In the genomic region with DNA sequence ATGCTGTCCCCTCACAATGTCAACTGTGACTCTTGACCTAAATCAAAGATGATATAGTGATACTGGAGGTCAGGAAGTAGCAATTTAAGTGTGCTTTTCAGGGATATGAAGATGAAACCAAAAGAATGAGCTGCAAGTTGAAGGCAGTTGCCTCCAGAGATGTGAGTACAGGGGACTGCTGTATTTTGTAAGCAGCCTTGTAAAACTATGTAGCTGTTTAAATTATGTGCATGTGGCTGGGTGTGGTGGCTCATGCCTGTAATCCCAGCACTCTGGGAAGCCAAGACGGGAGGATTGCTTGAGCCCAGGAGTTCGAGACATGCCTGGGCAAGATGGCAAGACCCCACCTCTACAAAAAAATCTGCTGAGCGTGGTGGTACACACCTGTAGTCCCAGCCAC, we compare ENCODE assay signal across 1 cellular context.
TF ChIP-seq lines count a peak whose summit lies in the region.

No MANE protein-coding gene starts in this region.

TF ChIP-seq in GM12878, 131 proteins besides CTCF, POLR2A, EP300 and RAD21:
- no peak for TF ChIP-seq MTA2 (IDR thresholded peaks at IDR 0.05; ENCODE audit: low read depth)
- no peak for TF ChIP-seq MXI1 (IDR thresholded peaks at IDR 0.05; ENCODE audit: low read depth, low read length)
- TF ChIP-seq MEF2A (IDR thresholded peaks at IDR 0.05; ENCODE audit: insufficient read depth, low read depth, low read length): no peak
- TF ChIP-seq CREB1 (IDR thresholded peaks at IDR 0.05; ENCODE audit: low read depth): no peak
- TF ChIP-seq ZNF24 (IDR thresholded peaks at IDR 0.05): no peak
- no peak for TF ChIP-seq MTA3 (IDR thresholded peaks at IDR 0.05; ENCODE audit: borderline replicate concordance, low read length)
- no peak for TF ChIP-seq POLR2AphosphoS2 (IDR thresholded peaks at IDR 0.05; ENCODE audit: low read depth, low read length)
- no peak for TF ChIP-seq MYB (IDR thresholded peaks at IDR 0.05; ENCODE audit: borderline replicate concordance, low read depth, low read length)
- no peak for TF ChIP-seq HDGF (IDR thresholded peaks at IDR 0.05)
- TF ChIP-seq, protein P1, sequence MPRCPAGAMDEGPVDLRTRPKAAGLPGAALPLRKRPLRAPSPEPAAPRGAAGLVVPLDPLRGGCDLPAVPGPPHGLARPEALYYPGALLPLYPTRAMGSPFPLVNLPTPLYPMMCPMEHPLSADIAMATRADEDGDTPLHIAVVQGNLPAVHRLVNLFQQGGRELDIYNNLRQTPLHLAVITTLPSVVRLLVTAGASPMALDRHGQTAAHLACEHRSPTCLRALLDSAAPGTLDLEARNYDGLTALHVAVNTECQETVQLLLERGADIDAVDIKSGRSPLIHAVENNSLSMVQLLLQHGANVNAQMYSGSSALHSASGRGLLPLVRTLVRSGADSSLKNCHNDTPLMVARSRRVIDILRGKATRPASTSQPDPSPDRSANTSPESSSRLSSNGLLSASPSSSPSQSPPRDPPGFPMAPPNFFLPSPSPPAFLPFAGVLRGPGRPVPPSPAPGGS (IDR thresholded peaks at IDR 0.05; ENCODE audit: borderline replicate concordance, insufficient read depth, low read depth, low read length, poor library complexity, severe bottlenecking): no peak
- no peak for TF ChIP-seq CREM (IDR thresholded peaks at IDR 0.05; ENCODE audit: low read depth)
- TF ChIP-seq TCF12 (IDR thresholded peaks at IDR 0.05; ENCODE audit: low read depth, low read length): no peak
- no peak for TF ChIP-seq SMC3 (IDR thresholded peaks at IDR 0.05; ENCODE audit: borderline replicate concordance, low read length)
- TF ChIP-seq ZNF274 (IDR thresholded peaks at IDR 0.05; ENCODE audit: insufficient read depth, insufficient read length): no peak
- TF ChIP-seq, protein P2, sequence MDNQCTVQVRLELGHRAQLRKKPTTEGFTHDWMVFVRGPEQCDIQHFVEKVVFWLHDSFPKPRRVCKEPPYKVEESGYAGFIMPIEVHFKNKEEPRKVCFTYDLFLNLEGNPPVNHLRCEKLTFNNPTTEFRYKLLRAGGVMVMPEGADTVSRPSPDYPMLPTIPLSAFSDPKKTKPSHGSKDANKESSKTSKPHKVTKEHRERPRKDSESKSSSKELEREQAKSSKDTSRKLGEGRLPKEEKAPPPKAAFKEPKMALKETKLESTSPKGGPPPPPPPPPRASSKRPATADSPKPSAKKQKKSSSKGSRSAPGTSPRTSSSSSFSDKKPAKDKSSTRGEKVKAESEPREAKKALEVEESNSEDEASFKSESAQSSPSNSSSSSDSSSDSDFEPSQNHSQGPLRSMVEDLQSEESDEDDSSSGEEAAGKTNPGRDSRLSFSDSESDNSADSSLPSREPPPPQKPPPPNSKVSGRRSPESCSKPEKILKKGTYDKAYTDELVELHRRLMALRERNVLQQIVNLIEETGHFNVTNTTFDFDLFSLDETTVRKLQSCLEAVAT (IDR thresholded peaks at IDR 0.05): no peak
- TF ChIP-seq, protein P3, sequence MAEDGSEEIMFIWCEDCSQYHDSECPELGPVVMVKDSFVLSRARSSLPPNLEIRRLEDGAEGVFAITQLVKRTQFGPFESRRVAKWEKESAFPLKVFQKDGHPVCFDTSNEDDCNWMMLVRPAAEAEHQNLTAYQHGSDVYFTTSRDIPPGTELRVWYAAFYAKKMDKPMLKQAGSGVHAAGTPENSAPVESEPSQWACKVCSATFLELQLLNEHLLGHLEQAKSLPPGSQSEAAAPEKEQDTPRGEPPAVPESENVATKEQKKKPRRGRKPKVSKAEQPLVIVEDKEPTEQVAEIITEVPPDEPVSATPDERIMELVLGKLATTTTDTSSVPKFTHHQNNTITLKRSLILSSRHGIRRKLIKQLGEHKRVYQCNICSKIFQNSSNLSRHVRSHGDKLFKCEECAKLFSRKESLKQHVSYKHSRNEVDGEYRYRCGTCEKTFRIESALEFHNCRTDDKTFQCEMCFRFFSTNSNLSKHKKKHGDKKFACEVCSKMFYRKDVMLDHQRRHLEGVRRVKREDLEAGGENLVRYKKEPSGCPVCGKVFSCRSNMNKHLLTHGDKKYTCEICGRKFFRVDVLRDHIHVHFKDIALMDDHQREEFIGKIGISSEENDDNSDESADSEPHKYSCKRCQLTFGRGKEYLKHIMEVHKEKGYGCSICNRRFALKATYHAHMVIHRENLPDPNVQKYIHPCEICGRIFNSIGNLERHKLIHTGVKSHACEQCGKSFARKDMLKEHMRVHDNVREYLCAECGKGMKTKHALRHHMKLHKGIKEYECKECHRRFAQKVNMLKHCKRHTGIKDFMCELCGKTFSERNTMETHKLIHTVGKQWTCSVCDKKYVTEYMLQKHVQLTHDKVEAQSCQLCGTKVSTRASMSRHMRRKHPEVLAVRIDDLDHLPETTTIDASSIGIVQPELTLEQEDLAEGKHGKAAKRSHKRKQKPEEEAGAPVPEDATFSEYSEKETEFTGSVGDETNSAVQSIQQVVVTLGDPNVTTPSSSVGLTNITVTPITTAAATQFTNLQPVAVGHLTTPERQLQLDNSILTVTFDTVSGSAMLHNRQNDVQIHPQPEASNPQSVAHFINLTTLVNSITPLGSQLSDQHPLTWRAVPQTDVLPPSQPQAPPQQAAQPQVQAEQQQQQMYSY (CRISPR knock-in tag; IDR thresholded peaks at IDR 0.05): no peak
- no peak for TF ChIP-seq NRF1 (conservative IDR thresholded peaks at IDR 0.05; ENCODE audit: low read depth, low read length)
- no peak for TF ChIP-seq WRNIP1 (IDR thresholded peaks at IDR 0.05; ENCODE audit: borderline replicate concordance, low read depth, low read length)
